8 cellular contexts compared by ENCODE assay signal in the genomic region with DNA sequence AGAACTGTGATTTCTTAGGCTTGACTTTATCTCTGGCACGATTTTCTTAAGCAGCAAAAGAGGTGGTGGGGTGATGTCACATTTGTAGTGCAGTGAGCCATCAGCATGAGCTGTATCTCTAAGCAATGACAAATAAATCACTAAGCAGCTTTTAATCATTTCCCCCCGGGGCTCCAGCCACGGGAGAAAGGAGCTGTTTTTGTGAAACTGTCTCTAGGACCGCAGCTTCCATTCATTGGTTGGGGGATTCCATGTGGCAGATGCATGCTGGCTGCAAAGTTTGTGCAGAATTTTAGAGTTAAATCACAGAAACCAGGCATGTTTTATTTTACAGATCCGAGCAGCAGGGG. TPM values are rescaled to one million over a fixed set of nuclear protein-coding genes. Genes with fewer than 3 reads are reported as not detected.
DNase-seq lines count a peak whose midpoint lies in the region; ATAC-seq and TF ChIP-seq lines count a peak whose summit lies in the region.

No MANE protein-coding gene starts in this region.

- in situ Hi-C loops in GM13977 (cut with MboI; ENCODE audit: low pct_unique_long_range_greater_than_20kb, low sequenced_read_pairs, unreplicated experiment) = no loop called here

- H3K36me3 Mint-ChIP-seq in endothelial cell (ENCODE audit: low read depth, unreplicated experiment) = peaks cover 17% of the 10 kb centered on the region

- H3K27me3 Mint-ChIP-seq in endothelial cell (ENCODE audit: unreplicated experiment) = peaks cover 16% of the 10 kb centered on the region

- POLR2A ChIA-PET in HEK293T (lab: Yijun Ruan, JAX) = interaction anchor here (0.7 to 1.4 kb wide), 4 partner anchors 9 to 167 kb away, joined by 3 read pairs; no protein-coding TSS in a partner anchor

- H3K36me3 ChIP-seq in neuron (ENCODE audit: insufficient read depth, low read length) = no peaks in the 10 kb centered on the region

- H3K9me3 Mint-ChIP-seq in endothelial cell (ENCODE audit: unreplicated experiment) = no peaks in the 10 kb centered on the region

- H2AFZ ChIP-seq in neuron (ENCODE audit: low read depth, low read length) = peak overlapping the region; percentile 98

- CTCF ChIA-PET in HEK293T (lab: Yijun Ruan, JAX) = no interaction called here

- no peak for TF ChIP-seq CTCF in GM13977 (IDR thresholded peaks at IDR 0.05; ENCODE audit: extremely low read depth, insufficient read depth, missing control alignments)
- no peak for TF ChIP-seq CTCF in endothelial cell (IDR thresholded peaks at IDR 0.05; ENCODE audit: unreplicated experiment)

- H3K27me3 ChIP-seq in neuron (ENCODE audit: insufficient read depth, low read length) = no peaks in the 10 kb centered on the region

- peak overlapping the region; percentile 88 for H3K4me3 ChIP-seq in neuron (ENCODE audit: low read length)

- H3K4me3 Mint-ChIP-seq in endothelial cell (ENCODE audit: unreplicated experiment) = peak overlapping the region; percentile 97

- H3K9me3 ChIP-seq in neuron (ENCODE audit: low read length) = no peaks in the 10 kb centered on the region

- ATAC-seq in HG03039 (IDR thresholded peaks at IDR 0.05; ENCODE audit: unreplicated experiment) = no peak

- H3K4me1 Mint-ChIP-seq in endothelial cell (ENCODE audit: unreplicated experiment) = peaks cover 66% of the 10 kb centered on the region

- peak overlapping the region; percentile 100 for H3K27ac Mint-ChIP-seq in endothelial cell (ENCODE audit: unreplicated experiment)

- H3K4me1 ChIP-seq in neuron (ENCODE audit: insufficient read depth, low read length) = peaks cover 26% of the 10 kb centered on the region

- DNase-seq in GM13977 (ENCODE audit: low spot score) (peak; percentile 54), HEK293T (ENCODE audit: extremely low spot score) (peak; percentile 19), RPMI8226 (peak; percentile 3), endothelial cell (ENCODE audit: low spot score) (no peak), NCI-H1436 treated with DMSO at 0.1 percent for 48 hours (lab: John Stamatoyannopoulos, UW) (no peak), NCI-H524 treated with DMSO at 0.1 percent for 48 hours (lab: John Stamatoyannopoulos, UW) (no peak)

TF ChIP-seq in HEK293T, 16 proteins besides CTCF, POLR2A, EP300 and RAD21:
- TF ChIP-seq, protein P1, sequence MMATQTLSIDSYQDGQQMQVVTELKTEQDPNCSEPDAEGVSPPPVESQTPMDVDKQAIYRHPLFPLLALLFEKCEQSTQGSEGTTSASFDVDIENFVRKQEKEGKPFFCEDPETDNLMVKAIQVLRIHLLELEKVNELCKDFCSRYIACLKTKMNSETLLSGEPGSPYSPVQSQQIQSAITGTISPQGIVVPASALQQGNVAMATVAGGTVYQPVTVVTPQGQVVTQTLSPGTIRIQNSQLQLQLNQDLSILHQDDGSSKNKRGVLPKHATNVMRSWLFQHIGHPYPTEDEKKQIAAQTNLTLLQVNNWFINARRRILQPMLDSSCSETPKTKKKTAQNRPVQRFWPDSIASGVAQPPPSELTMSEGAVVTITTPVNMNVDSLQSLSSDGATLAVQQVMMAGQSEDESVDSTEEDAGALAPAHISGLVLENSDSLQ (IDR thresholded peaks at IDR 0.05) = peak; percentile 22; the same call in 1 of the 2 replicates
- no peak for TF ChIP-seq CTBP1 (IDR thresholded peaks at IDR 0.05; ENCODE audit: borderline replicate concordance)

RNA-seq across cellular contexts. Expression of a gene that starts 0.5 kb away (rescaled TPM):
- total RNA-seq in endothelial cell (ENCODE audit: unreplicated experiment) = 70.8 TPM

Comparison
In these comparisons a context has a peak if more than half of its experiments do, and no peak if none do; other contexts are left out.
1. DNase-seq: peak in GM13977 (single experiment), HEK293T (single experiment) and RPMI8226 (single experiment); none in endothelial cell (single experiment), NCI-H1436 treated with DMSO at 0.1 percent for 48 hours (single experiment) and NCI-H524 treated with DMSO at 0.1 percent for 48 hours (single experiment).